ENCODE assay signal across 1 cellular context in genomic region chr9:94147776-94148175, GRCh38.
TF ChIP-seq lines count a peak whose summit lies in the region.

No MANE protein-coding gene starts in this region.

TF ChIP-seq in H1, 55 proteins besides CTCF, POLR2A, EP300 and RAD21 (continued from another document):
- TF ChIP-seq CHD7 (IDR thresholded peaks at IDR 0.05; ENCODE audit: insufficient replicate concordance, low read length) (no peak), EGR1 (IDR thresholded peaks at IDR 0.05; ENCODE audit: borderline replicate concordance, low read depth, low read length) (no peak), SP2 (IDR thresholded peaks at IDR 0.05; ENCODE audit: low read length) (no peak), POU5F1 (IDR thresholded peaks at IDR 0.05; ENCODE audit: low read depth, low read length) (no peak)
